ENCODE assay signal across 1 cellular context in the genomic region with DNA sequence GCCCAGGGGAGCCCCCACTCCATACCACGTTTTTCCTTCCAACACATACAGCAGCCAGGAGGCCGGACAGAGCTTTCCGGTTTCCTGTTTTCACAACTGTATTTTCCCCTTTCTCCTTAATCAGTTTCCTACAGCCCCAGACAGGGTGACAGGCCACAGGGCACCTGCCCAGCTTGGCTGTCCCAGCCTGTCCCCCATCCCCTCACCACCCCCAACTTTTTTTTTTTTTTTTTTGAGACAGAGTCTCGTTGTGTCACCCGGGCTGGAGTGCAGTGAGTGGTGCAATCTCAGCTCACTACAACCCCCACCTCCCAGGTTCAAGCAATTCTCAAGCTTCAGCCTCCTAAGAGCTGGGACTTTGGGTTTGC.
TF ChIP-seq lines count a peak whose summit lies in the region.

No MANE protein-coding gene starts in this region.

TF ChIP-seq in K562, 482 proteins besides CTCF, POLR2A, EP300 and RAD21 (continued from another document):
- TF ChIP-seq FIP1L1 (IDR thresholded peaks at IDR 0.05; ENCODE audit: low read depth, low read length, poor library complexity, severe bottlenecking) (no peak), HNRNPL (IDR thresholded peaks at IDR 0.05; ENCODE audit: low read depth, low read length) (no peak), JUN (IDR thresholded peaks at IDR 0.05; ENCODE audit: borderline replicate concordance, low read depth, low read length) (no peak), JUN (CRISPR knock-in tag; IDR thresholded peaks at IDR 0.05; ENCODE audit: borderline replicate concordance) (no peak), HDAC2 (IDR thresholded peaks at IDR 0.05) (no peak)
- TF ChIP-seq, protein P1, sequence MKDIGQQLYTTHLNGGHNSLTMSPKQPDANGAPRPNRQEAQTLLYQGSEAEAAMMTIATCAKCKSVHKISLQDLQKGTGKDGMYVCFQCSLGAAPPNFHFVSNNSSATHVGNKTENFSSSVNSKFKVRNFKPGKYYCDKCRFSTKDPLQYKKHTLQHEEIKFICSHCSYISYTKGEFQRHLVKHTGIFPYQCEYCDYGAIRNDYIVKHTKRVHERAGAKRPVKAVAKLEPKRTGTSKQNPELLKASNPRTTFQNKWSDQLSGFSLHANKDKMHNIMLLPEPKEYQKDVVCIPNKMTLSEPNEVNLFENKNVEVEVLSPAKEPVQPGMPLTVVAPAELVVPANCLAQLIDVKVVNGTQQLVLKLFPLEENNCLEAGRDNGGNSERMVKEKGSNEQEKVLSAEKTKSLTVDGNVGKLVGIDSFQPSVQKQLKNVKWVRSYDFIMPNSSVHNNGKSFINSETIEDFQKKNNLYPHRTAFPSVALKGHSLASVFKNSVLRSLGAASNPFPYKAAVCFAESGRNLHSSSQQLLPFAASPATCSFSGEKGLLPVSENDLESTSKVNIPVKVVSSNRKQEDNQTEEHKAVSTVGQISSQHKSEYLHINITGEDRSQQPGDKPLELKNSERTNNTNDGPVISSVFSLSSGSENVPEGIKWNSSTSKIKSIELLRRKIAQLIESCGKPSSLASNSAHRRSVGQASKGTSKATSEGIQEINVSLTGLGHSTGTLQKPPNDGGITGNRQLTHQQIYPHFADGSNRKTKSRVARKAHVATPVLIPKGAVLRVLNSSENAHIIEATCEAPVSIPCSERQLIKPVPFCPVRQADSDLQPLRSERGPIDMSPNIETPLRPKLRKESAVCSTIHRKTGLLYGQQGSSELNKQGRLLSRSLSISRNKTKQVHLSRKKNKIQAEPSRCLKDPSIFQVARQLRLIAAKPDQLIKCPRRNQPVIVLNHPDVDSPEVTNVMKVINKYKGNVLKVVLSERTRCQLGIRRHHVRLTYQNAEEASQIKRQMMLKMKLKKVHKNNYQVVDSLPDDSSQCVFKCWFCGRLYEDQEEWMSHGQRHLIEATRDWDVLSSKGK (CRISPR knock-in tag; IDR thresholded peaks at IDR 0.05), result no peak
